In genomic region chr9:109244179-109245132, GRCh38 we compare ENCODE assay signal across 8 cellular contexts.
DNase-seq lines count a peak whose midpoint lies in the region; ATAC-seq and TF ChIP-seq lines count a peak whose summit lies in the region.

No MANE protein-coding gene starts in this region.

- peaks cover 33 to 35% (median 34%) of the 10 kb centered on the region in 3 donors for H3K27me3 Mint-ChIP-seq in CD14-positive monocyte (ENCODE audit: low read depth in 3 of 3)
- H3K27me3 Mint-ChIP-seq in natural killer cell treated with Interleukin-12 subunit alpha and Interleukin-12 subunit beta and Interleukin-15 and Interleukin-18, amount 100 ng/mL, for 72 hours, result peaks cover 25 to 33% of the 10 kb centered on the region in 2 donors

- H3K36me3 ChIP-seq in NT2/D1 (ENCODE audit: insufficient read depth, insufficient read length, low read length) (no peaks in the 10 kb centered on the region), esophagus squamous epithelium (no peaks in the 10 kb centered on the region)

- H3K27me3 ChIP-seq in NT2/D1 (ENCODE audit: insufficient read depth, insufficient read length), result no peaks in the 10 kb centered on the region
- peaks cover 0 to 33% (median 0%) of the 10 kb centered on the region in 4 donors for H3K27me3 ChIP-seq in esophagus squamous epithelium

- H3K27ac Mint-ChIP-seq in CD14-positive monocyte, result no peak overlapping the region
- H3K27ac Mint-ChIP-seq in natural killer cell treated with Interleukin-12 subunit alpha and Interleukin-12 subunit beta and Interleukin-15 and Interleukin-18, amount 100 ng/mL, for 72 hours, result no peak overlapping the region

- TF ChIP-seq POLR2A in esophagus squamous epithelium (IDR thresholded peaks at IDR 0.05), result no peak

- H3K4me1 ChIP-seq in NT2/D1 (ENCODE audit: insufficient read depth, insufficient read length), result peaks cover 3% of the 10 kb centered on the region
- H3K4me1 ChIP-seq in esophagus squamous epithelium, result no peaks in the 10 kb centered on the region

- no peaks in the 10 kb centered on the region for H3K4me1 Mint-ChIP-seq in CD14-positive monocyte
- no peaks in the 10 kb centered on the region for H3K4me1 Mint-ChIP-seq in natural killer cell treated with Interleukin-12 subunit alpha and Interleukin-12 subunit beta and Interleukin-15 and Interleukin-18, amount 100 ng/mL, for 72 hours (ENCODE audit: low read depth in 2 of 2)

- no peak overlapping the region for H3K27ac ChIP-seq in esophagus squamous epithelium

- H3K4me3 ChIP-seq in NT2/D1 (ENCODE audit: insufficient read length, low read depth) (no peak overlapping the region), esophagus squamous epithelium (no peak overlapping the region)

- ATAC-seq in GM19328 (IDR thresholded peaks at IDR 0.05; ENCODE audit: unreplicated experiment), result peak; percentile 81
- peak; percentile 84 for ATAC-seq in HG03571 (IDR thresholded peaks at IDR 0.05; ENCODE audit: unreplicated experiment)
- ATAC-seq in natural killer cell treated with Interleukin-12 subunit alpha and Interleukin-12 subunit beta and Interleukin-15 and Interleukin-18, amount 100 ng/mL, for 72 hours, result peak; percentile 71 to 83

- peak; percentile 97 for TF ChIP-seq CTCF in CD14-positive monocyte (IDR thresholded peaks at IDR 0.05)
- peak; percentile 53 to 93 (median 84) for TF ChIP-seq CTCF in esophagus squamous epithelium (IDR thresholded peaks at IDR 0.05)

- 26 to 27% methylated on average over 7 to 9 of the region's 9 CpGs for WGBS in esophagus squamous epithelium, 2 donors

- peak overlapping the region; percentile 23 for H3K9ac ChIP-seq in NT2/D1 (ENCODE audit: insufficient read length, low read depth)

- H3K4me3 Mint-ChIP-seq in CD14-positive monocyte, result peak overlapping the region in 1 of 2 donors; percentile 44
- H3K4me3 Mint-ChIP-seq in natural killer cell treated with Interleukin-12 subunit alpha and Interleukin-12 subunit beta and Interleukin-15 and Interleukin-18, amount 100 ng/mL, for 72 hours, result no peak overlapping the region

- intact Hi-C loops in CD14-positive monocyte (cut with micrococcal nuclease), result loop anchor here (2.0 to 10.0 kb wide), 2 partner anchors 76 to 220 kb away; partner anchors contain the start of gene EPB41L4B (in 1 of the 2)
- intact Hi-C loops in esophagus squamous epithelium (cut with DNase I), result no loop called here

- no peaks in the 10 kb centered on the region for H3K9me3 ChIP-seq in NT2/D1 (ENCODE audit: insufficient read depth, low read length)
- H3K9me3 ChIP-seq in esophagus squamous epithelium, result no peaks in the 10 kb centered on the region

- no peaks in the 10 kb centered on the region for H3K36me3 Mint-ChIP-seq in CD14-positive monocyte
- H3K36me3 Mint-ChIP-seq in natural killer cell treated with Interleukin-12 subunit alpha and Interleukin-12 subunit beta and Interleukin-15 and Interleukin-18, amount 100 ng/mL, for 72 hours, result no peaks in the 10 kb centered on the region

- peaks cover 0 to 2% (median 0%) of the 10 kb centered on the region in 7 donors for H3K9me3 Mint-ChIP-seq in CD14-positive monocyte
- H3K9me3 Mint-ChIP-seq in natural killer cell treated with Interleukin-12 subunit alpha and Interleukin-12 subunit beta and Interleukin-15 and Interleukin-18, amount 100 ng/mL, for 72 hours, result no peaks in the 10 kb centered on the region

- DNase-seq in CD14-positive monocyte (ENCODE audit: low spot score), result no peak
- DNase-seq in NT2/D1 (ENCODE audit: low read depth, low spot score), result peak; percentile 83
- peak; percentile 33 for DNase-seq in activated T-cell treated with anti-CD3 and anti-CD28 coated beads for 1 hour (ENCODE audit: low read depth)
- DNase-seq in esophagus squamous epithelium (lab: John Stamatoyannopoulos, UW), result no peak
- peak; percentile 76 for DNase-seq in natural killer cell treated with Interleukin-12 subunit alpha and Interleukin-12 subunit beta and Interleukin-15 and Interleukin-18, amount 100 ng/mL, for 72 hours (ENCODE audit: low spot score)
- peak; percentile 53 for DNase-seq in stimulated activated naive CD4-positive, alpha-beta T cell treated with Interleukin-2 at 50 U/mL for 16 hours (lab: John Stamatoyannopoulos, UW)

Comparison
In these comparisons a context has a peak if more than half of its experiments do, and no peak if none do; other contexts are left out.
1. DNase-seq: peak in NT2/D1 (single experiment), activated T-cell treated with anti-CD3 and anti-CD28 coated beads for 1 hour (single experiment), natural killer cell treated with Interleukin-12 subunit alpha and Interleukin-12 subunit beta and Interleukin-15 and Interleukin-18, amount 100 ng/mL, for 72 hours (single experiment) and stimulated activated naive CD4-positive, alpha-beta T cell treated with Interleukin-2 at 50 U/mL for 16 hours (single experiment); none in CD14-positive monocyte (single experiment) and esophagus squamous epithelium (single experiment).
2. Peak in every context shown above with its lines, with median percentiles within 50 percentile points of each other: ATAC-seq.